In genomic region chr16:14365200-14365851, GRCh38 we compare ENCODE assay signal across 18 cellular contexts.
A peak's percentile ranks its signal among the peaks of the same experiment; 100 is the strongest.
DNase-seq lines count a peak whose midpoint lies in the region; ATAC-seq, FAIRE-seq and TF ChIP-seq lines count a peak whose summit lies in the region.
"Had no signal": no experiment of that assay in that cellular context is flagged by ENCODE, and none has a peak within 500 bp of the region (broad histone marks: within the 10 kb centered on the region; RNA-seq: fewer than 3 reads in every experiment).

No MANE protein-coding gene starts in this region.

- peaks cover 8% of the 10 kb centered on the region for H3K4me1 ChIP-seq in hepatocyte (ENCODE audit: insufficient read depth)
- no peaks in the 10 kb centered on the region for H3K4me1 ChIP-seq in smooth muscle cell (ENCODE audit: low read depth)
- H3K4me1 ChIP-seq in heart right ventricle = peaks cover 0 to 6% (median 0%) of the 10 kb centered on the region in 9 donors

- H3K4me3 Mint-ChIP-seq in activated T-helper 1 cell treated with anti-CD3 and anti-CD28 coated beads, Interleukin-12 subunit alpha, Interleukin-12 subunit beta, Interleukin-2, Interleukin-4 antibody, amounts not matched to agents 30 ng/mL and 10 ng/mL and 1 ng/mL, durations not matched to agents 14 hours and 24 hours and 36 hours = no peak overlapping the region
- H3K4me3 Mint-ChIP-seq: activated CD4-positive, alpha-beta T cell treated with anti-CD3 and anti-CD28 coated beads, Interleukin-2, amount 10 ng/mL, durations not matched to agents 24 days and 14 days; activated naive CD8-positive, alpha-beta T cell; T-helper 17 cell had no signal

- no peaks in the 10 kb centered on the region for H3K9me2 ChIP-seq in hepatocyte (replicated peaks; ENCODE audit: insufficient read depth)

- no peaks in the 10 kb centered on the region for H3K27me3 ChIP-seq in hepatocyte
- H3K27me3 ChIP-seq in smooth muscle cell (ENCODE audit: low read depth) = no peaks in the 10 kb centered on the region
- no peaks in the 10 kb centered on the region for H3K27me3 ChIP-seq in heart right ventricle

- peak overlapping the region; percentile 43 for H3K27ac ChIP-seq in hepatocyte
- H3K27ac ChIP-seq in smooth muscle cell (ENCODE audit: low read depth) = peak overlapping the region; percentile 80
- H3K27ac ChIP-seq in heart right ventricle = no peak overlapping the region
- H3K27ac ChIP-seq: VCaP had no signal

- H4K20me1 ChIP-seq in hepatocyte (ENCODE audit: insufficient read depth, poor library complexity, severe bottlenecking) (no peaks in the 10 kb centered on the region), smooth muscle cell (ENCODE audit: low read depth) (no peaks in the 10 kb centered on the region)

- H3K79me2 ChIP-seq in hepatocyte (no peaks in the 10 kb centered on the region), smooth muscle cell (ENCODE audit: low read depth) (no peaks in the 10 kb centered on the region)

- TF ChIP-seq CTCF in hepatocyte (IDR thresholded peaks at IDR 0.05; ENCODE audit: poor library complexity) (no peak), smooth muscle cell (IDR thresholded peaks at IDR 0.05; ENCODE audit: borderline replicate concordance, insufficient read depth, poor library complexity, severe bottlenecking) (no peak), heart right ventricle (IDR thresholded peaks at IDR 0.05) (no peak)

- H3K4me3 ChIP-seq in hepatocyte (no peak overlapping the region), smooth muscle cell (no peak overlapping the region), heart right ventricle (no peak overlapping the region)

- no peaks in the 10 kb centered on the region for H3K9me3 Mint-ChIP-seq in activated T-helper 1 cell treated with anti-CD3 and anti-CD28 coated beads, Interleukin-12 subunit alpha, Interleukin-12 subunit beta, Interleukin-2, Interleukin-4 antibody, amounts not matched to agents 30 ng/mL and 10 ng/mL and 1 ng/mL, durations not matched to agents 14 hours and 24 hours and 36 hours
- H3K9me3 Mint-ChIP-seq: activated CD4-positive, alpha-beta T cell treated with anti-CD3 and anti-CD28 coated beads, Interleukin-2, amount 10 ng/mL, durations not matched to agents 24 days and 14 days; activated T-helper 2 cell treated with anti-CD3 and anti-CD28 coated beads, Interferon-gamma antibody, Interleukin-2, Interleukin-4, amounts not matched to agents 10 μg/mL and 5 μg/mL and 100 μg/mL, durations not matched to agents 14 hours and 24 hours and 36 hours had no signal

- H3K4me2 ChIP-seq in hepatocyte (no peak overlapping the region), smooth muscle cell (no peak overlapping the region)

- H3K9me3 ChIP-seq in hepatocyte (ENCODE audit: low read depth) (no peaks in the 10 kb centered on the region), smooth muscle cell (replicated peaks; ENCODE audit: low read depth) (no peaks in the 10 kb centered on the region), heart right ventricle (no peaks in the 10 kb centered on the region)

- no peaks in the 10 kb centered on the region for H3F3A ChIP-seq in smooth muscle cell (ENCODE audit: low read depth)

- no peak overlapping the region for H3K27ac Mint-ChIP-seq in activated T-helper 1 cell treated with anti-CD3 and anti-CD28 coated beads, Interleukin-12 subunit alpha, Interleukin-12 subunit beta, Interleukin-2, Interleukin-4 antibody, amounts not matched to agents 30 ng/mL and 10 ng/mL and 1 ng/mL, durations not matched to agents 14 hours and 24 hours and 36 hours
- H3K27ac Mint-ChIP-seq: activated CD4-positive, alpha-beta T cell treated with anti-CD3 and anti-CD28 coated beads, Interleukin-2, amount 10 ng/mL, durations not matched to agents 24 days and 14 days; activated naive CD8-positive, alpha-beta T cell; activated T-helper 2 cell treated with anti-CD3 and anti-CD28 coated beads, Interferon-gamma antibody, Interleukin-2, Interleukin-4, amounts not matched to agents 10 μg/mL and 5 μg/mL and 100 μg/mL, durations not matched to agents 14 hours and 24 hours and 36 hours; T-helper 17 cell had no signal

- H3K36me3 ChIP-seq in hepatocyte (replicated peaks; ENCODE audit: insufficient read depth, low read depth) = no peaks in the 10 kb centered on the region
- H3K36me3 ChIP-seq in smooth muscle cell (ENCODE audit: low read depth) = no peaks in the 10 kb centered on the region
- H3K36me3 ChIP-seq in heart right ventricle = no peaks in the 10 kb centered on the region

- H3K27me3 Mint-ChIP-seq in activated T-helper 1 cell treated with anti-CD3 and anti-CD28 coated beads, Interleukin-12 subunit alpha, Interleukin-12 subunit beta, Interleukin-2, Interleukin-4 antibody, amounts not matched to agents 30 ng/mL and 10 ng/mL and 1 ng/mL, durations not matched to agents 14 hours and 24 hours and 36 hours (ENCODE audit: insufficient read depth) = peaks cover 6% of the 10 kb centered on the region
- H3K27me3 Mint-ChIP-seq: activated naive CD8-positive, alpha-beta T cell had no signal

- peak; percentile 69 for DNase-seq in EH (ENCODE audit: low read depth)
- peak; percentile 98 for DNase-seq in RCC 7860 (ENCODE audit: low spot score)
- no peak for DNase-seq in hepatocyte (ENCODE audit: low spot score)
- DNase-seq in smooth muscle cell (lab: John Stamatoyannopoulos, UW; ENCODE audit: unreplicated experiment) = no peak
- DNase-seq in NK-92 (lab: John Stamatoyannopoulos, UW; ENCODE audit: unreplicated experiment) = no peak
- DNase-seq in activated T-helper 1 cell treated with anti-CD3 and anti-CD28 coated beads, Interleukin-12 subunit alpha, Interleukin-12 subunit beta, Interleukin-2, Interleukin-4 antibody, amounts not matched to agents 30 ng/mL and 10 ng/mL and 1 ng/mL, durations not matched to agents 14 hours and 24 hours and 36 hours (ENCODE audit: low spot score) = no peak
- DNase-seq in heart right ventricle = no peak
- DNase-seq: activated CD4-positive, alpha-beta T cell treated with anti-CD3 and anti-CD28 coated beads, Interleukin-2, amount 10 ng/mL, durations not matched to agents 24 days and 14 days; erythroblast; foreskin melanocyte; NCI-H2081; NCI-H446 treated with DMSO at 0.1 percent for 48 hours; retina; T-helper 17 cell had no signal

- H2AFZ ChIP-seq in hepatocyte (no peak overlapping the region), smooth muscle cell (ENCODE audit: low read depth) (no peak overlapping the region)

- H3K36me3 Mint-ChIP-seq in activated T-helper 1 cell treated with anti-CD3 and anti-CD28 coated beads, Interleukin-12 subunit alpha, Interleukin-12 subunit beta, Interleukin-2, Interleukin-4 antibody, amounts not matched to agents 30 ng/mL and 10 ng/mL and 1 ng/mL, durations not matched to agents 14 hours and 24 hours and 36 hours (ENCODE audit: low read depth) = no peaks in the 10 kb centered on the region
- H3K36me3 Mint-ChIP-seq: activated naive CD8-positive, alpha-beta T cell had no signal

- H3K4me1 Mint-ChIP-seq in activated T-helper 1 cell treated with anti-CD3 and anti-CD28 coated beads, Interleukin-12 subunit alpha, Interleukin-12 subunit beta, Interleukin-2, Interleukin-4 antibody, amounts not matched to agents 30 ng/mL and 10 ng/mL and 1 ng/mL, durations not matched to agents 14 hours and 24 hours and 36 hours (ENCODE audit: low read depth) = no peaks in the 10 kb centered on the region
- H3K4me1 Mint-ChIP-seq: activated CD4-positive, alpha-beta T cell treated with anti-CD3 and anti-CD28 coated beads, Interleukin-2, amount 10 ng/mL, durations not matched to agents 24 days and 14 days; T-helper 17 cell had no signal

- no peak for ATAC-seq in heart right ventricle
- ATAC-seq: T-helper 17 cell had no signal

- intact Hi-C loops in activated T-helper 1 cell treated with anti-CD3 and anti-CD28 coated beads, Interleukin-12 subunit alpha, Interleukin-12 subunit beta, Interleukin-2, Interleukin-4 antibody, amounts not matched to agents 30 ng/mL and 10 ng/mL and 1 ng/mL, durations not matched to agents 14 hours and 24 hours and 36 hours (cut with micrococcal nuclease) = no loop called here
- intact Hi-C loops in heart right ventricle (cut with DNase I) = no loop called here

- no peak overlapping the region for H3K9ac ChIP-seq in smooth muscle cell (ENCODE audit: low read depth)

- 95% methylated on average over 11 of the region's 13 CpGs for WGBS in hepatocyte (ENCODE audit: low lambda C conversion rate, missing lambda C conversion rate)
- 88% methylated on average over 13 of the region's 13 CpGs for WGBS in smooth muscle cell (ENCODE audit: low lambda C conversion rate)
- WGBS in heart right ventricle, 2 donors = 88 to 93% methylated on average over 13 of the region's 13 CpGs

- peak; percentile 95 for FAIRE-seq in RCC 7860 (lab: Jason Lieb, UNC)
- FAIRE-seq: GM12891 had no signal

Comparison
In these comparisons a context has a peak if more than half of its experiments do, and no peak if none do; other contexts are left out.
1. DNase-seq: peak in EH (single experiment) and RCC 7860 (single experiment); none in hepatocyte (single experiment), smooth muscle cell (single experiment), NK-92 (single experiment), activated T-helper 1 cell treated with anti-CD3 and anti-CD28 coated beads, Interleukin-12 subunit alpha, Interleukin-12 subunit beta, Interleukin-2, Interleukin-4 antibody, amounts not matched to agents 30 ng/mL and 10 ng/mL and 1 ng/mL, durations not matched to agents 14 hours and 24 hours and 36 hours (single experiment) and heart right ventricle (0 of 2).
2. H3K27ac ChIP-seq: peak in hepatocyte (single experiment) and smooth muscle cell (single experiment); none in heart right ventricle (0 of 10).